In the genomic region with DNA sequence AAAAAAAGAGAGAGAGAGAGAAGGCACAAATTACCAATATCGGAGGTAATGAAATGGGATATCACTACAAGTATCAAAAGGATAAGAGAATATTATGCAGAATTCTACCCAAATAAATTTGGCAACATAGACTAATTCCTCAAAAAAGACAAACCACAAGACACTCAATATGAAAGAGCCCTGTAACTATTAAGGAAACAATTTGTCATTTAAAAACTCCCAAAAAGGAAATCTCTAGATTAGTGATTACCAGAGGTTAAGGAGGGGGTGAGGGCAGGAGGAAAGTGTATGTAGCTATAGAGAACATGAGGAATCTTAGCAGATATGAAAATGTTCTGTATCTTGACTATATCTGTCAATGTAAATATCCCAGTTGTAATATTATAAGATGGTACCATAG, we compare ENCODE assay signal across 8 cellular contexts. TPM values are rescaled to one million over a fixed set of nuclear protein-coding genes. Genes with fewer than 3 reads are reported as not detected.
DNase-seq lines count a peak whose midpoint lies in the region; ATAC-seq and TF ChIP-seq lines count a peak whose summit lies in the region.
"Had no signal": no experiment of that assay in that cellular context is flagged by ENCODE, and none has a peak within 500 bp of the region (broad histone marks: within the 10 kb centered on the region; RNA-seq: fewer than 3 reads in every experiment).

No MANE protein-coding gene starts in this region.

- H3K27me3 ChIP-seq in foreskin keratinocyte, result no peaks in the 10 kb centered on the region
- no peaks in the 10 kb centered on the region for H3K27me3 ChIP-seq in endodermal cell (ENCODE audit: control insufficient read depth, insufficient read depth, low read length, poor library complexity, severe bottlenecking)

- ATAC-seq in GM18517 (IDR thresholded peaks at IDR 0.05; ENCODE audit: unreplicated experiment), result peak; percentile 73
- ATAC-seq in GM21390 (IDR thresholded peaks at IDR 0.05; ENCODE audit: unreplicated experiment), result peak; percentile 45
- ATAC-seq in HG03196 (IDR thresholded peaks at IDR 0.05; ENCODE audit: unreplicated experiment), result peak; percentile 66
- ATAC-seq in foreskin keratinocyte, result no peak

- H3K4me3 Mint-ChIP-seq in endodermal cell, result no peak overlapping the region
- H3K4me3 Mint-ChIP-seq: activated CD4-positive, alpha-beta memory T cell treated with anti-CD3 and anti-CD28 coated beads, Interleukin-2, amount 10 ng/mL, durations not matched to agents 7 days and 5 days had no signal

- H3K4me3 ChIP-seq in endodermal cell (ENCODE audit: low read length), result no peak overlapping the region

- no peak overlapping the region for H3K9ac ChIP-seq in endodermal cell (ENCODE audit: extremely low read depth, low read length, poor library complexity, severe bottlenecking)

- H3K4me1 ChIP-seq in foreskin keratinocyte, result peaks cover 43% of the 10 kb centered on the region
- no peaks in the 10 kb centered on the region for H3K4me1 ChIP-seq in endodermal cell (ENCODE audit: control insufficient read depth, insufficient read depth, low read length)

- H3K36me3 ChIP-seq in endodermal cell (ENCODE audit: control insufficient read depth, insufficient read depth, low read length), result peaks cover 40% of the 10 kb centered on the region

- H3K27ac ChIP-seq in foreskin keratinocyte, result peak overlapping the region; percentile 55
- H3K27ac ChIP-seq in endodermal cell (ENCODE audit: low read depth, low read length), result no peak overlapping the region

- no peak overlapping the region for H3K27ac Mint-ChIP-seq in endodermal cell
- H3K27ac Mint-ChIP-seq: activated CD4-positive, alpha-beta memory T cell treated with anti-CD3 and anti-CD28 coated beads, Interleukin-2, amount 10 ng/mL, durations not matched to agents 7 days and 5 days had no signal

- no peaks in the 10 kb centered on the region for H3K9me3 Mint-ChIP-seq in endodermal cell
- H3K9me3 Mint-ChIP-seq: activated CD4-positive, alpha-beta memory T cell treated with anti-CD3 and anti-CD28 coated beads, Interleukin-2, amount 10 ng/mL, durations not matched to agents 7 days and 5 days had no signal

- no peaks in the 10 kb centered on the region for H3K9me3 ChIP-seq in endodermal cell (ENCODE audit: control insufficient read depth, low read length)

- peaks cover 23% of the 10 kb centered on the region for H3K36me3 Mint-ChIP-seq in endodermal cell (ENCODE audit: low read depth)

- TF ChIP-seq CTCF in foreskin keratinocyte (conservative IDR thresholded peaks at IDR 0.05) (no peak), endodermal cell (conservative IDR thresholded peaks at IDR 0.05) (no peak)

- no peaks in the 10 kb centered on the region for H3K27me3 Mint-ChIP-seq in endodermal cell (ENCODE audit: insufficient read depth)

- H3K4me1 Mint-ChIP-seq in endodermal cell, result peaks cover 18% of the 10 kb centered on the region

- no peak for DNase-seq in foreskin keratinocyte
- DNase-seq in NCI-H146 treated with DMSO at 0.1 percent for 48 hours (lab: John Stamatoyannopoulos, UW; ENCODE audit: unreplicated experiment), result no peak
- DNase-seq in amygdala (lab: John Stamatoyannopoulos, UW), result no peak
- no peak for DNase-seq in endodermal cell
- DNase-seq: activated CD4-positive, alpha-beta memory T cell treated with anti-CD3 and anti-CD28 coated beads, Interleukin-2, amount 10 ng/mL, durations not matched to agents 7 days and 5 days had no signal

- WGBS in endodermal cell (ENCODE audit: insufficient coverage in 1 of 2, insufficient read length in 1 of 2), 2 experiments, result no CpG with 5 or more reads among the region's 1 CpG

RNA-seq across cellular contexts. Expression of a gene that starts 54.0 kb away (rescaled TPM):
- total RNA-seq in foreskin keratinocyte (47.3 and 52.5 TPM in 2 replicates), endodermal cell (100 to 1,000 TPM in 1 of 2 donors, 10 to 100 TPM in 1; 88.7 to 117 TPM)
- polyA plus RNA-seq in foreskin keratinocyte, result 50.5 and 55.2 TPM in 2 replicates
- polyA plus RNA-seq in endodermal cell (2013, experiment 1 of 2), result 105 TPM
- polyA plus RNA-seq in endodermal cell (2013, experiment 2 of 2), result 101 TPM
